In genomic region chr2:206765242-206766056, GRCh38 we compare ENCODE assay signal across 8 cellular contexts. TPM values are rescaled to one million over a fixed set of nuclear protein-coding genes. Genes with fewer than 3 reads are reported as not detected.
DNase-seq lines count a peak whose midpoint lies in the region; ATAC-seq and TF ChIP-seq lines count a peak whose summit lies in the region.

FASTKD2 (plus strand) TSS chr2:206765606; CDS start chr2:206766694, 1,088 bp downstream.
MDH1B (minus strand) TSS chr2:206765328; CDS start chr2:206765271, 57 bp downstream.

- DNase-seq in AG04449 (ENCODE audit: low read depth, low spot score) (peak; percentile 82), NCI-H2227 (lab: John Stamatoyannopoulos, UW; ENCODE audit: unreplicated experiment) (peak; percentile 95), WTC11 (ENCODE audit: low spot score) (peak; percentile 78), cardiac fibroblast (ENCODE audit: low read depth in 2 of 2) (peak; percentile 96 to 98), inferior parietal cortex (ENCODE audit: extremely low spot score) (peak; percentile 93), smooth muscle cell of the brain vasculature (ENCODE audit: low read depth, low spot score) (peak; percentile 91)

- H3K4me3 Mint-ChIP-seq in WTC11, result peak within 1 kb of the TSS; percentile 95

- peaks cover 8% of the 10 kb centered on the region for H3K4me1 Mint-ChIP-seq in WTC11

- H3K36me3 Mint-ChIP-seq in WTC11, result peaks cover 22% of the 10 kb centered on the region

- CTCF ChIA-PET in AG04449 (lab: Yijun Ruan, JAX) (interaction anchor here (1.1 to 1.6 kb wide), 4 partner anchors 8 to 208 kb away, joined by 3 to 11 read pairs (median 3); no protein-coding TSS in a partner anchor), WTC11 (lab: Charles Lee) (interaction anchor here (0.7 to 1.6 kb wide), 2 partner anchors 206 to 694 kb away, joined by 4 to 5 read pairs; no protein-coding TSS in a partner anchor)

- H3K27me3 Mint-ChIP-seq in WTC11 (ENCODE audit: low read depth), result no peaks in the 10 kb centered on the region

- TF ChIP-seq CTCF in AG04449 (IDR thresholded peaks at IDR 0.05; ENCODE audit: insufficient read depth, low read length, missing control alignments) (no peak), WTC11 (IDR thresholded peaks at IDR 0.05) (no peak), cardiac fibroblast (IDR thresholded peaks at IDR 0.05; ENCODE audit: low read depth, low read length) (no peak)

- no peaks in the 10 kb centered on the region for H3K9me3 Mint-ChIP-seq in WTC11

- H3K4me3 ChIP-seq in AG04449 (ENCODE audit: low read depth, low read length) (peak within 1 kb of the TSS; percentile 85), cardiac fibroblast (replicated peaks in 1 of 2; ENCODE audit: low read depth in 2 of 2, low read length in 2 of 2) (peak within 1 kb of the TSS; percentile 71 to 72)

- POLR2A ChIA-PET in AG04449 (lab: Yijun Ruan, JAX) (interaction anchor here (0.8 kb wide), 1 partner anchor 764 kb away, joined by 3 read pairs; the partner anchor contains the start of gene CREB1), WTC11 (lab: Charles Lee) (interaction anchor here (0.5 kb wide), 1 partner anchor 924 kb away, joined by 6 read pairs; no protein-coding TSS in a partner anchor)

- ATAC-seq in GM18873 (IDR thresholded peaks at IDR 0.05; ENCODE audit: low FRiP score, unreplicated experiment), result peak; percentile 93
- peak; percentile 90 for ATAC-seq in HG03139 (IDR thresholded peaks at IDR 0.05; ENCODE audit: unreplicated experiment)
- peak; percentile 95 for ATAC-seq in WTC11

- H3K27ac Mint-ChIP-seq in WTC11, result peak within 1 kb of the TSS; percentile 95

TF ChIP-seq in WTC11, 78 proteins besides CTCF, POLR2A, EP300 and RAD21 (continues in another document):
- TF ChIP-seq, protein P1, sequence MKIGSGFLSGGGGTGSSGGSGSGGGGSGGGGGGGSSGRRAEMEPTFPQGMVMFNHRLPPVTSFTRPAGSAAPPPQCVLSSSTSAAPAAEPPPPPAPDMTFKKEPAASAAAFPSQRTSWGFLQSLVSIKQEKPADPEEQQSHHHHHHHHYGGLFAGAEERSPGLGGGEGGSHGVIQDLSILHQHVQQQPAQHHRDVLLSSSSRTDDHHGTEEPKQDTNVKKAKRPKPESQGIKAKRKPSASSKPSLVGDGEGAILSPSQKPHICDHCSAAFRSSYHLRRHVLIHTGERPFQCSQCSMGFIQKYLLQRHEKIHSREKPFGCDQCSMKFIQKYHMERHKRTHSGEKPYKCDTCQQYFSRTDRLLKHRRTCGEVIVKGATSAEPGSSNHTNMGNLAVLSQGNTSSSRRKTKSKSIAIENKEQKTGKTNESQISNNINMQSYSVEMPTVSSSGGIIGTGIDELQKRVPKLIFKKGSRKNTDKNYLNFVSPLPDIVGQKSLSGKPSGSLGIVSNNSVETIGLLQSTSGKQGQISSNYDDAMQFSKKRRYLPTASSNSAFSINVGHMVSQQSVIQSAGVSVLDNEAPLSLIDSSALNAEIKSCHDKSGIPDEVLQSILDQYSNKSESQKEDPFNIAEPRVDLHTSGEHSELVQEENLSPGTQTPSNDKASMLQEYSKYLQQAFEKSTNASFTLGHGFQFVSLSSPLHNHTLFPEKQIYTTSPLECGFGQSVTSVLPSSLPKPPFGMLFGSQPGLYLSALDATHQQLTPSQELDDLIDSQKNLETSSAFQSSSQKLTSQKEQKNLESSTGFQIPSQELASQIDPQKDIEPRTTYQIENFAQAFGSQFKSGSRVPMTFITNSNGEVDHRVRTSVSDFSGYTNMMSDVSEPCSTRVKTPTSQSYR (CRISPR knock-in tag; IDR thresholded peaks at IDR 0.05), result no peak
- no peak for TF ChIP-seq RELA (CRISPR knock-in tag; IDR thresholded peaks at IDR 0.05; ENCODE audit: borderline replicate concordance)
- no peak for TF ChIP-seq PRRX2 (CRISPR knock-in tag; IDR thresholded peaks at IDR 0.05)
- TF ChIP-seq, protein P2, sequence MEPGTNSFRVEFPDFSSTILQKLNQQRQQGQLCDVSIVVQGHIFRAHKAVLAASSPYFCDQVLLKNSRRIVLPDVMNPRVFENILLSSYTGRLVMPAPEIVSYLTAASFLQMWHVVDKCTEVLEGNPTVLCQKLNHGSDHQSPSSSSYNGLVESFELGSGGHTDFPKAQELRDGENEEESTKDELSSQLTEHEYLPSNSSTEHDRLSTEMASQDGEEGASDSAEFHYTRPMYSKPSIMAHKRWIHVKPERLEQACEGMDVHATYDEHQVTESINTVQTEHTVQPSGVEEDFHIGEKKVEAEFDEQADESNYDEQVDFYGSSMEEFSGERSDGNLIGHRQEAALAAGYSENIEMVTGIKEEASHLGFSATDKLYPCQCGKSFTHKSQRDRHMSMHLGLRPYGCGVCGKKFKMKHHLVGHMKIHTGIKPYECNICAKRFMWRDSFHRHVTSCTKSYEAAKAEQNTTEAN (CRISPR knock-in tag; IDR thresholded peaks at IDR 0.05), result no peak
- peak; percentile 37; the same call in 1 of the 2 replicates for TF ChIP-seq PRDM15 (CRISPR knock-in tag; IDR thresholded peaks at IDR 0.05)
- no peak for TF ChIP-seq NR3C1 (CRISPR knock-in tag; conservative IDR thresholded peaks at IDR 0.05; ENCODE audit: low read depth)
- TF ChIP-seq NFE2L1 (CRISPR knock-in tag; IDR thresholded peaks at IDR 0.05), result 0 out of 2 replicates have a peak, but pooled peaks have one; percentile 33
- TF ChIP-seq ZNF416 (CRISPR knock-in tag; IDR thresholded peaks at IDR 0.05), result 0 out of 2 replicates have a peak, but pooled peaks have one; percentile 55
- TF ChIP-seq ZNF671 (CRISPR knock-in tag; IDR thresholded peaks at IDR 0.05), result no peak
- TF ChIP-seq ATF1 (CRISPR knock-in tag; IDR thresholded peaks at IDR 0.05), result no peak
- TF ChIP-seq SOX15 (CRISPR knock-in tag; IDR thresholded peaks at IDR 0.05), result no peak
- peak; percentile 27; the same call in 1 of the 2 replicates for TF ChIP-seq USF2 (CRISPR knock-in tag; IDR thresholded peaks at IDR 0.05)
- no peak for TF ChIP-seq EMX1 (CRISPR knock-in tag; IDR thresholded peaks at IDR 0.05)
- no peak for TF ChIP-seq FOXK1 (CRISPR knock-in tag; IDR thresholded peaks at IDR 0.05)
- TF ChIP-seq, protein P3, sequence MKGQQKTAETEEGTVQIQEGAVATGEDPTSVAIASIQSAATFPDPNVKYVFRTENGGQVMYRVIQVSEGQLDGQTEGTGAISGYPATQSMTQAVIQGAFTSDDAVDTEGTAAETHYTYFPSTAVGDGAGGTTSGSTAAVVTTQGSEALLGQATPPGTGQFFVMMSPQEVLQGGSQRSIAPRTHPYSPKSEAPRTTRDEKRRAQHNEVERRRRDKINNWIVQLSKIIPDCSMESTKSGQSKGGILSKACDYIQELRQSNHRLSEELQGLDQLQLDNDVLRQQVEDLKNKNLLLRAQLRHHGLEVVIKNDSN (CRISPR knock-in tag; IDR thresholded peaks at IDR 0.05), result peak; percentile 38; the same call in 1 of the 2 replicates
- TF ChIP-seq KAT7 (CRISPR knock-in tag; IDR thresholded peaks at IDR 0.05; ENCODE audit: borderline replicate concordance), result peak; percentile 64; the same call in 1 of the 2 replicates
- TF ChIP-seq SMAD4 (CRISPR knock-in tag; IDR thresholded peaks at IDR 0.05), result no peak
- no peak for TF ChIP-seq JAZF1 (CRISPR knock-in tag; IDR thresholded peaks at IDR 0.05)

RNA-seq across cellular contexts. Expression of gene FASTKD2, which starts in this region (rescaled TPM):
- total RNA-seq in WTC11 (2021), result 26.2 to 33.7 TPM (median 26.3 TPM) in 3 replicates

RNA-seq across cellular contexts. Expression of gene MDH1B, which starts in this region (rescaled TPM):
- 1.6 to 1.9 TPM (median 1.6 TPM) in 3 replicates for total RNA-seq in WTC11 (2021)

Comparison
In these comparisons a context has a peak if more than half of its experiments do, and no peak if none do; other contexts are left out.
1. Peak in every context shown above with its lines: DNase-seq, ATAC-seq and H3K4me3 ChIP-seq.